Comparison of ENCODE assay signal across 26 cellular contexts in the genomic region with DNA sequence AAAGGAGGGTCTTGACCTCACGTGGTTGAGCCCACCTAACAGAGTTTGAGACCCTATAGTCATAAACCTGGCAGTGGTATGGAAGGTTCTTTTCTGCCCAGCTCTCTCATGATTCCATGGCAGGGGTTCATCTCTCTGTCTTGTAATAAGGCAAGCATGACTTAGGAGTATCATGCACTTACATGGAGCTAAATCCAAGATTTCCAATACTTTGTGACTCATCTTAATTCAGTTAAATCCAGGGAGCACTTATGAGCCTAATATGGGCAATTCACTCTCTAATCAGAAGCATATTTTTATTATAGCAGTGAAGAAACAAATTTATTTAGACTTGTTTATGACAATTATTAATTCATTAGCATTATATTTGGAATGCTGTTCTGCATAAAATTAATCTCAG.
"Had no signal": no experiment of that assay in that cellular context is flagged by ENCODE, and none has a peak within 500 bp of the region (broad histone marks: within the 10 kb centered on the region; RNA-seq: fewer than 3 reads in every experiment).

No MANE protein-coding gene starts in this region.

- H3K4me1 ChIP-seq: foreskin keratinocyte, left ventricle myocardium inferior, parathyroid adenoma had no signal

- H3K79me2 ChIP-seq: parathyroid adenoma had no signal

- H3K36me3 ChIP-seq: left ventricle myocardium inferior, tibial artery had no signal

- H3K4me1 Mint-ChIP-seq: activated CD4-positive, alpha-beta T cell treated with anti-CD3 and anti-CD28 coated beads, Interleukin-2, amount 10 ng/mL, durations not matched to agents 7 days and 5 days; immature natural killer cell had no signal

- H3K9me3 ChIP-seq: left ventricle myocardium inferior, tibial artery had no signal

- H3K4me3 Mint-ChIP-seq: activated CD4-positive, alpha-beta T cell treated with anti-CD3 and anti-CD28 coated beads, Interleukin-2, amount 10 ng/mL, durations not matched to agents 7 days and 5 days; activated CD8-positive, alpha-beta T cell treated with anti-CD3 and anti-CD28 coated beads, Interleukin-2, amount 10 ng/mL, durations not matched to agents 7 days and 5 days; activated naive CD8-positive, alpha-beta T cell treated with anti-CD3 and anti-CD28 coated beads, Interleukin-2, amount 50 U/mL, for 24 hours; activated T-helper 1 cell treated with anti-CD3 and anti-CD28 coated beads, Interleukin-12 subunit alpha, Interleukin-12 subunit beta, Interleukin-2, Interleukin-4 antibody, amounts not matched to agents 30 ng/mL and 10 ng/mL and 1 ng/mL, durations not matched to agents 14 hours and 24 hours and 36 hours; brain; dendritic cell treated with granulocyte-macrophage colony-stimulating factor and Interleukin-4, amounts not matched to agents 40 ng/mL and 50 ng/mL, for 4 days; immature natural killer cell; T-cell; T-helper 2 cell treated with Interferon-gamma antibody and Interleukin-4, amounts not matched to agents 5 μg/mL and 100 μg/mL, for 36 hours had no signal

- DNase-seq: activated CD4-positive, alpha-beta T cell treated with anti-CD3 and anti-CD28 coated beads, Interleukin-2, amount 10 ng/mL, durations not matched to agents 7 days and 5 days; activated CD4-positive, CD25-positive, alpha-beta regulatory T cell treated with anti-CD3 and anti-CD28 coated beads, Interleukin-2, amount 50 U/mL, for 72 hours; activated CD8-positive, alpha-beta T cell treated with anti-CD3 and anti-CD28 coated beads, Interleukin-2, amount 10 ng/mL, durations not matched to agents 7 days and 5 days; activated gamma-delta T cell; activated naive CD4-positive, alpha-beta T cell treated with anti-CD3 and anti-CD28 coated beads, Interleukin-2, amount 50 U/mL, for 16 hours; activated naive CD8-positive, alpha-beta T cell treated with anti-CD3 and anti-CD28 coated beads, Interleukin-2, amount 50 U/mL, for 24 hours; anterior cingulate cortex; effector CD4-positive, alpha-beta T cell; foreskin keratinocyte; immature natural killer cell; left ventricle myocardium inferior; nephron progenitor cell; right cardiac atrium; stimulated activated CD4-positive, alpha-beta T cell treated with anti-CD3 and anti-CD28 coated beads, Interleukin-12 subunit alpha, Interleukin-12 subunit beta, amount 100 ng/mL, for 4 hours; stimulated activated CD4-positive, alpha-beta T cell treated with anti-CD3 and anti-CD28 coated beads, Interleukin-4, amount 100 ng/mL, for 4 hours; stimulated activated naive CD8-positive, alpha-beta T cell treated with anti-CD3 and anti-CD28 coated beads, Interleukin-15, Interleukin-2, amounts not matched to agents 100 U/mL and 50 U/mL, for 24 hours; substantia nigra; T-cell; tibial artery had no signal

- H3K4me3 ChIP-seq: left ventricle myocardium inferior, tibial artery had no signal

- H3K27ac Mint-ChIP-seq: activated CD4-positive, alpha-beta T cell treated with anti-CD3 and anti-CD28 coated beads, Interleukin-2, amount 10 ng/mL, durations not matched to agents 7 days and 5 days; activated CD8-positive, alpha-beta T cell treated with anti-CD3 and anti-CD28 coated beads, Interleukin-2, amount 10 ng/mL, durations not matched to agents 7 days and 5 days; activated naive CD8-positive, alpha-beta T cell treated with anti-CD3 and anti-CD28 coated beads, Interleukin-2, amount 50 U/mL, for 24 hours; activated T-helper 1 cell treated with anti-CD3 and anti-CD28 coated beads, Interleukin-12 subunit alpha, Interleukin-12 subunit beta, Interleukin-2, Interleukin-4 antibody, amounts not matched to agents 30 ng/mL and 10 ng/mL and 1 ng/mL, durations not matched to agents 14 hours and 24 hours and 36 hours; dendritic cell treated with granulocyte-macrophage colony-stimulating factor and Interleukin-4, amounts not matched to agents 40 ng/mL and 50 ng/mL, for 4 days; immature natural killer cell; T-cell; T-helper 2 cell treated with Interferon-gamma antibody and Interleukin-4, amounts not matched to agents 5 μg/mL and 100 μg/mL, for 36 hours had no signal

- H3K27me3 Mint-ChIP-seq: activated CD4-positive, alpha-beta T cell treated with anti-CD3 and anti-CD28 coated beads, Interleukin-2, amount 10 ng/mL, durations not matched to agents 7 days and 5 days; brain; dendritic cell treated with granulocyte-macrophage colony-stimulating factor and Interleukin-4, amounts not matched to agents 40 ng/mL and 50 ng/mL, for 4 days had no signal

- H3K9ac ChIP-seq: parathyroid adenoma had no signal

- H2AFZ ChIP-seq: parathyroid adenoma had no signal

- H3K9me3 Mint-ChIP-seq: activated CD4-positive, alpha-beta T cell treated with anti-CD3 and anti-CD28 coated beads, Interleukin-2, amount 10 ng/mL, durations not matched to agents 7 days and 5 days; activated naive CD8-positive, alpha-beta T cell treated with anti-CD3 and anti-CD28 coated beads, Interleukin-2, amount 50 U/mL, for 24 hours; activated T-helper 1 cell treated with anti-CD3 and anti-CD28 coated beads, Interleukin-12 subunit alpha, Interleukin-12 subunit beta, Interleukin-2, Interleukin-4 antibody, amounts not matched to agents 30 ng/mL and 10 ng/mL and 1 ng/mL, durations not matched to agents 14 hours and 24 hours and 36 hours; brain; dendritic cell treated with granulocyte-macrophage colony-stimulating factor and Interleukin-4, amounts not matched to agents 40 ng/mL and 50 ng/mL, for 4 days; immature natural killer cell; T-cell; T-helper 2 cell treated with Interferon-gamma antibody and Interleukin-4, amounts not matched to agents 5 μg/mL and 100 μg/mL, for 36 hours had no signal

- H3K36me3 Mint-ChIP-seq: brain, immature natural killer cell, T-cell had no signal

- H3K27me3 ChIP-seq: tibial artery had no signal

- ATAC-seq: activated CD8-positive, alpha-beta T cell treated with anti-CD3 and anti-CD28 coated beads, Interleukin-2, amount 10 ng/mL, durations not matched to agents 7 days and 5 days; activated naive CD8-positive, alpha-beta T cell treated with anti-CD3 and anti-CD28 coated beads, Interleukin-2, amount 50 U/mL, for 24 hours; esophagus mucosa; foreskin keratinocyte; stimulated activated naive CD8-positive, alpha-beta T cell treated with anti-CD3 and anti-CD28 coated beads, Interleukin-15, Interleukin-2, amounts not matched to agents 100 U/mL and 50 U/mL, for 24 hours; T-cell had no signal

- H3K27ac ChIP-seq: foreskin keratinocyte, left ventricle myocardium inferior, parathyroid adenoma, VCaP had no signal
